40 cellular contexts compared by ENCODE assay signal in genomic region chr12:133235401-133236112, GRCh38. TPM values are rescaled to one million over a fixed set of nuclear protein-coding genes. Genes with fewer than 3 reads are reported as not detected.
"Had no signal": no experiment of that assay in that cellular context is flagged by ENCODE, and none has a peak within 500 bp of the region (broad histone marks: within the 10 kb centered on the region; RNA-seq: fewer than 3 reads in every experiment).

TSS of gene ANHX (minus strand) at chr12:133235877. CDS start at chr12:133234356, 1,521 bp downstream.

- FAIRE-seq: endothelial cell of umbilical vein, islet of Langerhans had no signal

- H3K4me1 Mint-ChIP-seq: activated naive CD8-positive, alpha-beta T cell treated with anti-CD3 and anti-CD28 coated beads for 36 hours; nephron; stimulated activated effector memory CD8-positive, alpha-beta T cell treated with anti-CD3 and anti-CD28 coated beads, Interleukin-12 subunit alpha, Interleukin-12 subunit beta, amount 100 ng/mL, for 72 hours; T-helper 17 cell had no signal

- H3K9me3 ChIP-seq: adrenal gland, body of pancreas, right lobe of liver had no signal

- H3K27me3 Mint-ChIP-seq: progenitor cell of endocrine pancreas, T-helper 17 cell had no signal

- H3K27ac Mint-ChIP-seq: activated naive CD4-positive, alpha-beta T cell treated with anti-CD3 and anti-CD28 coated beads for 36 hours; activated naive CD8-positive, alpha-beta T cell treated with anti-CD3 and anti-CD28 coated beads for 36 hours; activated T-helper 1 cell treated with anti-CD3 and anti-CD28 coated beads, Interleukin-12 subunit alpha, Interleukin-12 subunit beta, Interleukin-2, Interleukin-4 antibody, amounts not matched to agents 30 ng/mL and 10 ng/mL and 1 ng/mL, durations not matched to agents 14 hours and 24 hours and 36 hours; effector memory CD8-positive, alpha-beta T cell; nephron; progenitor cell of endocrine pancreas; stimulated activated effector memory CD8-positive, alpha-beta T cell treated with anti-CD3 and anti-CD28 coated beads, Interleukin-12 subunit alpha, Interleukin-12 subunit beta, amount 100 ng/mL, for 72 hours; T-helper 17 cell had no signal

- DNase-seq: activated CD4-positive, alpha-beta T cell treated with anti-CD3 and anti-CD28 coated beads for 48 hours; activated CD4-positive, alpha-beta T cell treated with anti-CD3 and anti-CD28 coated beads, Interleukin-2, amount 50 U/mL, for 48 hours; activated CD8-positive, alpha-beta memory T cell treated with anti-CD3 and anti-CD28 coated beads for 24 hours; activated effector memory CD4-positive, alpha-beta T cell treated with anti-CD3 and anti-CD28 coated beads, Interleukin-2, amount 50 U/mL, for 16 hours; activated naive CD4-positive, alpha-beta T cell treated with anti-CD3 and anti-CD28 coated beads for 36 hours; activated naive CD8-positive, alpha-beta T cell treated with anti-CD3 and anti-CD28 coated beads for 36 hours; activated T-cell treated with anti-CD3 and anti-CD28 coated beads, Interleukin-2, amount 50 U/mL, for 1 hour; aorta; body of pancreas; cerebellar nuclear complex; effector memory CD8-positive, alpha-beta T cell; foreskin fibroblast; heart left ventricle; left cardiac atrium; left ventricle myocardium superior; mammary epithelial cell; right lobe of liver; stimulated activated CD4-positive, alpha-beta T cell treated with anti-CD3 and anti-CD28 coated beads, Interleukin-12 subunit alpha, Interleukin-12 subunit beta, amount 100 ng/mL, for 4 hours; stimulated activated CD4-positive, alpha-beta T cell treated with anti-CD3 and anti-CD28 coated beads, Interleukin-4, amount 100 ng/mL, for 24 hours; T-helper 17 cell; T1000; WERI-Rb-1 had no signal

- H3K27ac ChIP-seq: adrenal gland, body of pancreas, cardiac muscle cell, coronary artery, heart left ventricle, right lobe of liver, suprapubic skin, tibial nerve, WERI-Rb-1 had no signal

- H3K36me3 ChIP-seq: adrenal gland, cardiac muscle cell, heart left ventricle, right lobe of liver, suprapubic skin, tibial nerve, WERI-Rb-1 had no signal

- H3K4me1 ChIP-seq: adrenal gland, body of pancreas, heart left ventricle, right lobe of liver, suprapubic skin, tibial nerve had no signal

- ATAC-seq: activated CD4-positive, CD25-positive, alpha-beta regulatory T cell treated with anti-CD3 and anti-CD28 coated beads, Interleukin-2, amount 50 U/mL, for 24 hours; body of pancreas; effector memory CD8-positive, alpha-beta T cell; heart left ventricle; left cardiac atrium; left ventricle myocardium superior; right lobe of liver; stimulated activated effector memory CD8-positive, alpha-beta T cell treated with anti-CD3 and anti-CD28 coated beads, Interleukin-12 subunit alpha, Interleukin-12 subunit beta, amount 100 ng/mL, for 72 hours; T-helper 17 cell had no signal

- H3K4me3 Mint-ChIP-seq: activated naive CD4-positive, alpha-beta T cell treated with anti-CD3 and anti-CD28 coated beads for 36 hours; activated naive CD8-positive, alpha-beta T cell treated with anti-CD3 and anti-CD28 coated beads for 36 hours; activated T-helper 1 cell treated with anti-CD3 and anti-CD28 coated beads, Interleukin-12 subunit alpha, Interleukin-12 subunit beta, Interleukin-2, Interleukin-4 antibody, amounts not matched to agents 30 ng/mL and 10 ng/mL and 1 ng/mL, durations not matched to agents 14 hours and 24 hours and 36 hours; effector memory CD8-positive, alpha-beta T cell; nephron; stimulated activated effector memory CD8-positive, alpha-beta T cell treated with anti-CD3 and anti-CD28 coated beads, Interleukin-12 subunit alpha, Interleukin-12 subunit beta, amount 100 ng/mL, for 72 hours; T-helper 17 cell had no signal

- H3K27me3 ChIP-seq: adrenal gland, body of pancreas, cardiac muscle cell, right lobe of liver, tibial nerve had no signal

- H3K4me3 ChIP-seq: adrenal gland, body of pancreas, cardiac muscle cell, coronary artery, heart left ventricle, right lobe of liver, suprapubic skin, tibial nerve had no signal

RNA-seq across cellular contexts. Expression of gene ANHX, which starts in this region (rescaled TPM):
- total RNA-seq: activated naive CD4-positive, alpha-beta T cell treated with anti-CD3 and anti-CD28 coated beads for 36 hours; activated naive CD8-positive, alpha-beta T cell treated with anti-CD3 and anti-CD28 coated beads for 36 hours; activated T-helper 1 cell treated with anti-CD3 and anti-CD28 coated beads, Interleukin-12 subunit alpha, Interleukin-12 subunit beta, Interleukin-2, Interleukin-4 antibody, amounts not matched to agents 30 ng/mL and 10 ng/mL and 1 ng/mL, durations not matched to agents 14 hours and 24 hours and 36 hours; adrenal gland; aorta; body of pancreas; cardiac muscle cell; endothelial cell of umbilical vein; heart left ventricle; left cardiac atrium; left ventricle myocardium superior; mammary epithelial cell; mucosa of gallbladder; osteocyte; progenitor cell of endocrine pancreas; renal cortical epithelial cell; right lobe of liver; skeletal muscle tissue; suprapubic skin; T-helper 17 cell; tibial nerve; urinary bladder had no signal
- polyA plus RNA-seq: adrenal gland, aorta, cardiac muscle cell, endothelial cell of umbilical vein, esophagus, heart left ventricle, mammary epithelial cell, urinary bladder had no signal
